Comparison of ENCODE assay signal across 25 cellular contexts in the genomic region with DNA sequence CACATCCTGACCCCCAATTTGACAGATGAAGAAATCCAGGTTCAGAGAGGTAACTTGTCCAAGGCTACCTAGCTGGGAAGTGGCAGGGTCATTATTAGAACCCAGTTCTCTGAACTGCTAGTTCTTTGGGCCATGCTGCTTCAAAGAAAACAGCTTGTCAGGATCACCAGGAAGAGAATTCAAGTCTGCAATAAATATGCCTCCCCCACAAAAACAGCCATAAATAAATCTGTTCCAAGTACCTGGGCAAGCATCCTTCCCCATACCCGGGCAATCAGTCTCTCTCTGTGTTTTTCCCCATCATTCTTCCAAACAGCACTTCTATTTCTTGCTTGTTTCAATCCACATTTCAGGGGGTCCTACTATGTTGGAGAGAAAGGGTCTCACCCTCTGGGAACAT. TPM values are rescaled to one million over a fixed set of nuclear protein-coding genes. Genes with fewer than 3 reads are reported as not detected.
DNase-seq lines count a peak whose midpoint lies in the region; ATAC-seq and TF ChIP-seq lines count a peak whose summit lies in the region.
"Had no signal": no experiment of that assay in that cellular context is flagged by ENCODE, and none has a peak within 500 bp of the region (broad histone marks: within the 10 kb centered on the region; RNA-seq: fewer than 3 reads in every experiment).

No MANE protein-coding gene starts in this region.

- H3K36me3 Mint-ChIP-seq in CD14-positive monocyte (peaks cover 20% of the 10 kb centered on the region in 2 donors), brain (no peaks in the 10 kb centered on the region)
- no peaks in the 10 kb centered on the region for H3K36me3 Mint-ChIP-seq in stimulated activated effector memory CD8-positive, alpha-beta T cell treated with anti-CD3 and anti-CD28 coated beads, Interleukin-12 subunit alpha, Interleukin-12 subunit beta, amount 100 ng/mL, for 72 hours
- H3K36me3 Mint-ChIP-seq: activated CD8-positive, alpha-beta memory T cell treated with anti-CD3 and anti-CD28 coated beads, Interleukin-2, amount 10 ng/mL, durations not matched to agents 7 days and 5 days; activated naive CD8-positive, alpha-beta T cell had no signal

- H3K4me3 Mint-ChIP-seq in CD14-positive monocyte (no peak overlapping the region), brain (no peak overlapping the region)
- no peak overlapping the region for H3K4me3 Mint-ChIP-seq in stimulated activated effector memory CD8-positive, alpha-beta T cell treated with anti-CD3 and anti-CD28 coated beads, Interleukin-12 subunit alpha, Interleukin-12 subunit beta, amount 100 ng/mL, for 72 hours
- H3K4me3 Mint-ChIP-seq: activated CD8-positive, alpha-beta memory T cell treated with anti-CD3 and anti-CD28 coated beads, Interleukin-2, amount 10 ng/mL, durations not matched to agents 7 days and 5 days; activated naive CD8-positive, alpha-beta T cell; activated T-helper 1 cell treated with anti-CD3 and anti-CD28 coated beads, Interleukin-12 subunit alpha, Interleukin-12 subunit beta, Interleukin-2, Interleukin-4 antibody, amounts not matched to agents 30 ng/mL and 10 ng/mL and 1 ng/mL, durations not matched to agents 14 hours and 24 hours and 36 hours; IgD-negative memory B cell; stimulated activated naive B cell treated with anti-CD40 and anti-IgM and Interleukin-4, amounts not matched to agents 10 μg/mL and 1 μg/mL and 100 μg/mL, for 72 hours had no signal

- no peak overlapping the region for H3K9ac ChIP-seq in muscle layer of colon (ENCODE audit: low read length)

- ATAC-seq in stimulated activated effector memory CD8-positive, alpha-beta T cell treated with anti-CD3 and anti-CD28 coated beads, Interleukin-12 subunit alpha, Interleukin-12 subunit beta, amount 100 ng/mL, for 72 hours: no peak
- ATAC-seq in GM18909 (IDR thresholded peaks at IDR 0.05; ENCODE audit: poor library complexity, unreplicated experiment) (no peak), HG03159 (IDR thresholded peaks at IDR 0.05; ENCODE audit: unreplicated experiment) (no peak)
- ATAC-seq: activated CD8-positive, alpha-beta memory T cell treated with anti-CD3 and anti-CD28 coated beads, Interleukin-2, amount 10 ng/mL, durations not matched to agents 7 days and 5 days; stimulated activated naive B cell treated with anti-CD40 and anti-IgM and Interleukin-4, amounts not matched to agents 10 μg/mL and 1 μg/mL and 100 μg/mL, for 72 hours had no signal

- intact Hi-C loops in CD14-positive monocyte (cut with micrococcal nuclease) (no loop called here), testis (cut with DNase I; ENCODE audit: low total_unique reads) (no loop called here)

- H3K4me3 ChIP-seq in muscle layer of colon (ENCODE audit: low read depth in 1 of 2, low read length in 2 of 2) (no peak overlapping the region), testis (no peak overlapping the region)
- H3K4me3 ChIP-seq: right atrium auricular region, SK-N-MC, thyroid gland had no signal

- H3K27me3 ChIP-seq in muscle layer of colon (ENCODE audit: control insufficient read depth in 1 of 2, insufficient read depth in 2 of 2, low read length in 2 of 2) (no peaks in the 10 kb centered on the region), testis (no peaks in the 10 kb centered on the region)
- H3K27me3 ChIP-seq: BE2C, right atrium auricular region, thyroid gland had no signal

- H3K4me1 ChIP-seq in muscle layer of colon (ENCODE audit: insufficient read depth, low read length) (peaks cover 71% of the 10 kb centered on the region), testis (peaks cover 22% of the 10 kb centered on the region)

- no peak for TF ChIP-seq CTCF in CD14-positive monocyte (IDR thresholded peaks at IDR 0.05)
- no peak for TF ChIP-seq CTCF in brain (conservative IDR thresholded peaks at IDR 0.05)
- TF ChIP-seq CTCF in testis (IDR thresholded peaks at IDR 0.05): no peak

- TF ChIP-seq POLR2A in testis (IDR thresholded peaks at IDR 0.05): no peak

- H3K36me3 ChIP-seq in muscle layer of colon (ENCODE audit: insufficient read depth, low read length): no peaks in the 10 kb centered on the region
- no peaks in the 10 kb centered on the region for H3K36me3 ChIP-seq in testis (ENCODE audit: low read depth, missing control alignments)
- H3K36me3 ChIP-seq: BE2C, right atrium auricular region, thyroid gland had no signal

- no peak for DNase-seq in CD14-positive monocyte (ENCODE audit: low spot score)
- no peak for DNase-seq in stimulated activated effector memory CD8-positive, alpha-beta T cell treated with anti-CD3 and anti-CD28 coated beads, Interleukin-12 subunit alpha, Interleukin-12 subunit beta, amount 100 ng/mL, for 72 hours (ENCODE audit: low spot score in 2 of 2)
- no peak for DNase-seq in testis
- DNase-seq in cerebellar cortex (ENCODE audit: low spot score): no peak
- DNase-seq: activated CD4-positive, alpha-beta T cell treated with anti-CD3 and anti-CD28 coated beads for 48 hours; activated CD8-positive, alpha-beta memory T cell treated with anti-CD3 and anti-CD28 coated beads, Interleukin-2, amount 10 ng/mL, durations not matched to agents 7 days and 5 days; BE2C; Caco-2; cerebellar nuclear complex; DMS79; GOT3; NCI-H1417 treated with DMSO at 0.1 percent for 48 hours; NCI-H446; stimulated activated CD4-positive, alpha-beta T cell treated with anti-CD3 and anti-CD28 coated beads, Interleukin-4, amount 100 ng/mL, for 1 hour; stimulated activated naive B cell treated with anti-CD40 and anti-IgM and Interleukin-4, amounts not matched to agents 10 μg/mL and 1 μg/mL and 100 μg/mL, for 72 hours; thyroid gland had no signal

- H3K27ac ChIP-seq in muscle layer of colon (ENCODE audit: low read depth, low read length) (peak overlapping the region; percentile 78), testis (no peak overlapping the region)
- H3K27ac ChIP-seq: SK-N-MC had no signal

- 78 to 83% methylated on average over 1 of the region's 1 CpG for WGBS in testis, 2 donors

- no peaks in the 10 kb centered on the region for H3K9me3 Mint-ChIP-seq in CD14-positive monocyte
- no peaks in the 10 kb centered on the region for H3K9me3 Mint-ChIP-seq in brain
- no peaks in the 10 kb centered on the region for H3K9me3 Mint-ChIP-seq in stimulated activated effector memory CD8-positive, alpha-beta T cell treated with anti-CD3 and anti-CD28 coated beads, Interleukin-12 subunit alpha, Interleukin-12 subunit beta, amount 100 ng/mL, for 72 hours
- H3K9me3 Mint-ChIP-seq: activated T-helper 1 cell treated with anti-CD3 and anti-CD28 coated beads, Interleukin-12 subunit alpha, Interleukin-12 subunit beta, Interleukin-2, Interleukin-4 antibody, amounts not matched to agents 30 ng/mL and 10 ng/mL and 1 ng/mL, durations not matched to agents 14 hours and 24 hours and 36 hours; IgD-negative memory B cell; stimulated activated naive B cell treated with anti-CD40 and anti-IgM and Interleukin-4, amounts not matched to agents 10 μg/mL and 1 μg/mL and 100 μg/mL, for 72 hours had no signal

- H3K27ac Mint-ChIP-seq in CD14-positive monocyte (peak overlapping the region; percentile 91 to 99 (median 95)), brain (peak overlapping the region in 4 of 5 experiments; percentile 12 to 50 (median 38))
- peak overlapping the region; percentile 63 for H3K27ac Mint-ChIP-seq in stimulated activated effector memory CD8-positive, alpha-beta T cell treated with anti-CD3 and anti-CD28 coated beads, Interleukin-12 subunit alpha, Interleukin-12 subunit beta, amount 100 ng/mL, for 72 hours
- H3K27ac Mint-ChIP-seq: activated CD8-positive, alpha-beta memory T cell treated with anti-CD3 and anti-CD28 coated beads, Interleukin-2, amount 10 ng/mL, durations not matched to agents 7 days and 5 days; activated naive CD8-positive, alpha-beta T cell; activated T-helper 1 cell treated with anti-CD3 and anti-CD28 coated beads, Interleukin-12 subunit alpha, Interleukin-12 subunit beta, Interleukin-2, Interleukin-4 antibody, amounts not matched to agents 30 ng/mL and 10 ng/mL and 1 ng/mL, durations not matched to agents 14 hours and 24 hours and 36 hours; stimulated activated naive B cell treated with anti-CD40 and anti-IgM and Interleukin-4, amounts not matched to agents 10 μg/mL and 1 μg/mL and 100 μg/mL, for 72 hours had no signal

- H3K27me3 Mint-ChIP-seq in CD14-positive monocyte (ENCODE audit: low read depth in 3 of 3): no peaks in the 10 kb centered on the region
- H3K27me3 Mint-ChIP-seq in brain: no peaks in the 10 kb centered on the region
- H3K27me3 Mint-ChIP-seq: activated CD8-positive, alpha-beta memory T cell treated with anti-CD3 and anti-CD28 coated beads, Interleukin-2, amount 10 ng/mL, durations not matched to agents 7 days and 5 days; activated naive CD8-positive, alpha-beta T cell; IgD-negative memory B cell; stimulated activated naive B cell treated with anti-CD40 and anti-IgM and Interleukin-4, amounts not matched to agents 10 μg/mL and 1 μg/mL and 100 μg/mL, for 72 hours had no signal

- H3K4me1 Mint-ChIP-seq in CD14-positive monocyte (peaks cover 80% of the 10 kb centered on the region), brain (peaks cover 55% of the 10 kb centered on the region)
- peaks cover 10% of the 10 kb centered on the region for H3K4me1 Mint-ChIP-seq in stimulated activated effector memory CD8-positive, alpha-beta T cell treated with anti-CD3 and anti-CD28 coated beads, Interleukin-12 subunit alpha, Interleukin-12 subunit beta, amount 100 ng/mL, for 72 hours

- H3K9me3 ChIP-seq in muscle layer of colon (ENCODE audit: low read length) (no peaks in the 10 kb centered on the region), testis (no peaks in the 10 kb centered on the region)
- H3K9me3 ChIP-seq: BE2C, Caco-2, right atrium auricular region, thyroid gland had no signal

RNA-seq across cellular contexts. Expression of a gene that starts 34.1 kb away (rescaled TPM):
- polyA plus RNA-seq in CD14-positive monocyte (1 to 10 TPM; 4.5 to 4.6 TPM), brain (ENCODE audit: insufficient read depth, low read depth, low replicate concordance) (31.8 TPM), testis (ENCODE audit: insufficient read depth, low read depth, low replicate concordance) (33.5 TPM)
- total RNA-seq in testis: 10 to 100 TPM; 16.8 to 26.4 TPM

Comparison
In these comparisons a context has a peak if more than half of its experiments do, and no peak if none do; other contexts are left out.
1. H3K27ac Mint-ChIP-seq: peak in every context shown above with its lines; median percentile 95 in CD14-positive monocyte; 63 in stimulated activated effector memory CD8-positive, alpha-beta T cell treated with anti-CD3 and anti-CD28 coated beads, Interleukin-12 subunit alpha, Interleukin-12 subunit beta, amount 100 ng/mL, for 72 hours; 38 in brain.